ENCODE assay signal across 27 cellular contexts in genomic region chr4:68865178-68865638, GRCh38. TPM values are rescaled to one million over a fixed set of nuclear protein-coding genes. Genes with fewer than 3 reads are reported as not detected.
A peak's percentile ranks its signal among the peaks of the same experiment; 100 is the strongest.
DNase-seq lines count a peak whose midpoint lies in the region; ATAC-seq and TF ChIP-seq lines count a peak whose summit lies in the region.
"Had no signal": no experiment of that assay in that cellular context is flagged by ENCODE, and none has a peak within 500 bp of the region (broad histone marks: within the 10 kb centered on the region; RNA-seq: fewer than 3 reads in every experiment).

No MANE protein-coding gene starts in this region.

- H3K27me3 ChIP-seq in GM23338 (ENCODE audit: insufficient read depth) (no peaks in the 10 kb centered on the region), colonic mucosa (no peaks in the 10 kb centered on the region), right lobe of liver (no peaks in the 10 kb centered on the region)
- H3K27me3 ChIP-seq: dorsolateral prefrontal cortex, tibial nerve had no signal

- 30% methylated on average over 4 of the region's 4 CpGs for WGBS in right lobe of liver (ENCODE audit: insufficient coverage, low coverage, low lambda C conversion rate, missing lambda C conversion rate)

- H4K20me1 ChIP-seq in GM23338 (replicated peaks; ENCODE audit: insufficient read depth), result no peaks in the 10 kb centered on the region

- H3K36me3 ChIP-seq in GM23338 (ENCODE audit: insufficient read depth), result no peaks in the 10 kb centered on the region
- H3K36me3 ChIP-seq in colonic mucosa, result no peaks in the 10 kb centered on the region
- no peaks in the 10 kb centered on the region for H3K36me3 ChIP-seq in right lobe of liver
- H3K36me3 ChIP-seq: tibial nerve had no signal

- DNase-seq in GM23338 (ENCODE audit: low spot score) (no peak), colonic mucosa (no peak), right lobe of liver (no peak), iPS-NIHi7 (ENCODE audit: extremely low spot score) (no peak), HPDE6-E6E7 (ENCODE audit: extremely low spot score) (no peak), hepatic stellate cell (ENCODE audit: low spot score) (no peak)
- DNase-seq in activated CD4-positive, alpha-beta T cell treated with anti-CD3 and anti-CD28 coated beads for 4 hours, result no peak
- DNase-seq: activated B cell treated with CpG ODN at 0.5 μM for 24 hours; activated CD8-positive, alpha-beta T cell treated with anti-CD3 and anti-CD28 coated beads for 36 hours; activated naive CD4-positive, alpha-beta T cell treated with Interleukin-2 at 50 U/mL for 16 hours; activated T-cell treated with anti-CD3 and anti-CD28 coated beads, Interleukin-2, amount 50 U/mL, for 1 hour; amniotic stem cell; caudate nucleus; CD4-positive, alpha-beta memory T cell; DND-41; dorsolateral prefrontal cortex; foreskin melanocyte; H7; hypothalamus; NK-92 treated with Interleukin-12 subunit alpha and Interleukin-12 subunit beta, amount 100 ng/mL, for 24 hours; stimulated activated CD4-positive, alpha-beta T cell treated with anti-CD3 and anti-CD28 coated beads, Interleukin-4, amount 100 ng/mL, for 1 hour; T-helper 9 cell had no signal

- TF ChIP-seq CTCF in 22Rv1 (IDR thresholded peaks at IDR 0.05) (no peak), GM23338 (conservative IDR thresholded peaks at IDR 0.05; ENCODE audit: low read depth in 2 of 2) (no peak), colonic mucosa (IDR thresholded peaks at IDR 0.05) (no peak), right lobe of liver (IDR thresholded peaks at IDR 0.05) (no peak)

- H3K27ac ChIP-seq in 22Rv1 (peak overlapping the region; percentile 95), GM23338 (ENCODE audit: low read depth) (no peak overlapping the region), colonic mucosa (peak overlapping the region; percentile 74), right lobe of liver (peak overlapping the region in 2 of 3 donors; percentile 62 to 76)
- H3K27ac ChIP-seq: dorsolateral prefrontal cortex, tibial nerve had no signal

- H3K9me3 ChIP-seq in colonic mucosa (no peaks in the 10 kb centered on the region), right lobe of liver (no peaks in the 10 kb centered on the region)
- H3K9me3 ChIP-seq: tibial nerve had no signal

- peak overlapping the region; percentile 11 for H2AFZ ChIP-seq in GM23338

- no peaks in the 10 kb centered on the region for H3K9me2 ChIP-seq in GM23338 (ENCODE audit: insufficient read depth)

- no peaks in the 10 kb centered on the region for H3F3A ChIP-seq in GM23338 (replicated peaks; ENCODE audit: low read depth)

- H3K27ac Mint-ChIP-seq in GM23338, result no peak overlapping the region; the same call in 1 of the 2 replicates
- H3K27ac Mint-ChIP-seq: activated B cell treated with CpG ODN at 0.5 μM for 24 hours; activated CD8-positive, alpha-beta T cell treated with anti-CD3 and anti-CD28 coated beads for 36 hours; CD4-positive, alpha-beta memory T cell; stimulated activated naive CD8-positive, alpha-beta T cell treated with anti-CD3 and anti-CD28 coated beads, Interleukin-15, Interleukin-2, amounts not matched to agents 100 ng/mL and 50 ng/mL, for 24 hours had no signal

- peaks cover 8% of the 10 kb centered on the region; the same call in 2 of the 3 replicates for H3K9me3 Mint-ChIP-seq in GM23338
- H3K9me3 Mint-ChIP-seq: activated B cell treated with CpG ODN at 0.5 μM for 24 hours; activated CD8-positive, alpha-beta T cell treated with anti-CD3 and anti-CD28 coated beads for 36 hours; stimulated activated naive CD8-positive, alpha-beta T cell treated with anti-CD3 and anti-CD28 coated beads, Interleukin-15, Interleukin-2, amounts not matched to agents 100 ng/mL and 50 ng/mL, for 24 hours had no signal

- H3K4me3 ChIP-seq in GM23338 (no peak overlapping the region), colonic mucosa (no peak overlapping the region), right lobe of liver (peak overlapping the region in 1 of 3 donors; percentile 0)
- H3K4me3 ChIP-seq: dorsolateral prefrontal cortex, tibial nerve had no signal

- H3K36me3 Mint-ChIP-seq in GM23338 (ENCODE audit: low read depth), result 0 out of 3 replicates have a peak, but pooled peaks cover 3% of the 10 kb centered on the region
- H3K36me3 Mint-ChIP-seq: CD4-positive, alpha-beta memory T cell had no signal

- H3K4me1 ChIP-seq in GM23338 (ENCODE audit: insufficient read depth) (no peaks in the 10 kb centered on the region), colonic mucosa (no peaks in the 10 kb centered on the region), right lobe of liver (peaks cover 0 to 46% (median 11%) of the 10 kb centered on the region in 4 donors)
- H3K4me1 ChIP-seq: tibial nerve had no signal

- no peaks in the 10 kb centered on the region for H3K79me2 ChIP-seq in GM23338 (replicated peaks; ENCODE audit: insufficient read depth)

- H3K9ac ChIP-seq in colonic mucosa (ENCODE audit: low read depth in 2 of 2, low read length in 2 of 2), result peak overlapping the region in 1 of 2 donors; percentile 43

- no peak overlapping the region for H3K4me2 ChIP-seq in GM23338

- intact Hi-C loops in colonic mucosa (cut with DNase I), result no loop called here
- intact Hi-C loops in right lobe of liver (cut with DNase I), result no loop called here

- peaks cover 3% of the 10 kb centered on the region for H3K27me3 Mint-ChIP-seq in GM23338 (ENCODE audit: insufficient read depth, low read depth, poor library complexity)
- H3K27me3 Mint-ChIP-seq: activated B cell treated with CpG ODN at 0.5 μM for 24 hours; activated CD8-positive, alpha-beta T cell treated with anti-CD3 and anti-CD28 coated beads for 36 hours; stimulated activated naive CD8-positive, alpha-beta T cell treated with anti-CD3 and anti-CD28 coated beads, Interleukin-15, Interleukin-2, amounts not matched to agents 100 ng/mL and 50 ng/mL, for 24 hours had no signal

- ATAC-seq in GM23338 (no peak), right lobe of liver (peak; percentile 34 to 64 (median 46))
- ATAC-seq: activated CD8-positive, alpha-beta T cell treated with anti-CD3 and anti-CD28 coated beads for 36 hours had no signal

- TF ChIP-seq POLR2A in right lobe of liver (IDR thresholded peaks at IDR 0.05), result no peak

- no peaks in the 10 kb centered on the region; the same call in none of the 3 replicates for H3K4me1 Mint-ChIP-seq in GM23338
- H3K4me1 Mint-ChIP-seq: activated B cell treated with CpG ODN at 0.5 μM for 24 hours had no signal

- no peak overlapping the region for H3K4me3 Mint-ChIP-seq in GM23338
- H3K4me3 Mint-ChIP-seq: activated B cell treated with CpG ODN at 0.5 μM for 24 hours; activated CD8-positive, alpha-beta T cell treated with anti-CD3 and anti-CD28 coated beads for 36 hours; CD4-positive, alpha-beta memory T cell; stimulated activated naive CD8-positive, alpha-beta T cell treated with anti-CD3 and anti-CD28 coated beads, Interleukin-15, Interleukin-2, amounts not matched to agents 100 ng/mL and 50 ng/mL, for 24 hours had no signal

TF ChIP-seq in GM23338, 12 proteins besides CTCF, POLR2A, EP300 and RAD21:
- TF ChIP-seq JUNB (IDR thresholded peaks at IDR 0.05; ENCODE audit: unreplicated experiment) (no peak), POLR2AphosphoS5 (IDR thresholded peaks at IDR 0.05; ENCODE audit: low read depth) (no peak), EZH2phosphoT487 (IDR thresholded peaks at IDR 0.05; ENCODE audit: unreplicated experiment) (no peak), ZNF331 (CRISPR knock-in tag; IDR thresholded peaks at IDR 0.05; ENCODE audit: low read depth) (no peak), ETS1 (IDR thresholded peaks at IDR 0.05) (no peak), STAT1 (IDR thresholded peaks at IDR 0.05; ENCODE audit: unreplicated experiment) (no peak), CREB1 (CRISPR knock-in tag; IDR thresholded peaks at IDR 0.05; ENCODE audit: low read depth) (no peak), ZNF114 (CRISPR knock-in tag; IDR thresholded peaks at IDR 0.05) (no peak)

RNA-seq across cellular contexts. Expression of gene UGT2B10, which starts 49.4 kb away (rescaled TPM):
- not detected in 2 replicates for total RNA-seq in GM23338 (2014; rRNA removed; shearing (Covaris generic))
- polyA plus RNA-seq in GM23338 (2016; fragmentation: Nextera tagmentation; extraction: Ambion mirVana), result not detected in 2 replicates
- total RNA-seq in colonic mucosa (1 to 10 TPM in 1 of 2 donors, under 1 TPM in 1; 0.40 to 1.0 TPM), right lobe of liver (100 to 1,000 TPM in 4 of 6 experiments, 10 to 100 TPM in 2; 23.0 to 588 (median 201) TPM)
- total RNA-seq: activated B cell treated with CpG ODN at 0.5 μM for 24 hours; activated CD8-positive, alpha-beta T cell treated with anti-CD3 and anti-CD28 coated beads for 36 hours; CD4-positive, alpha-beta memory T cell; dorsolateral prefrontal cortex; H7; kidney epithelial cell; M059J; tibial nerve had no signal
- polyA plus RNA-seq: CD4-positive, alpha-beta memory T cell had no signal

Comparison
In these comparisons a context has a peak if more than half of its experiments do, and no peak if none do; other contexts are left out.
1. RNA of gene UGT2B10, which starts 49.4 kb away (total RNA-seq): 23.0 to 588 TPM in right lobe of liver; 0.40 to 1.0 TPM in colonic mucosa and not detected in GM23338; every median in the first group is over 10 times any median in the second.